15 cellular contexts compared by ENCODE assay signal in the genomic region with DNA sequence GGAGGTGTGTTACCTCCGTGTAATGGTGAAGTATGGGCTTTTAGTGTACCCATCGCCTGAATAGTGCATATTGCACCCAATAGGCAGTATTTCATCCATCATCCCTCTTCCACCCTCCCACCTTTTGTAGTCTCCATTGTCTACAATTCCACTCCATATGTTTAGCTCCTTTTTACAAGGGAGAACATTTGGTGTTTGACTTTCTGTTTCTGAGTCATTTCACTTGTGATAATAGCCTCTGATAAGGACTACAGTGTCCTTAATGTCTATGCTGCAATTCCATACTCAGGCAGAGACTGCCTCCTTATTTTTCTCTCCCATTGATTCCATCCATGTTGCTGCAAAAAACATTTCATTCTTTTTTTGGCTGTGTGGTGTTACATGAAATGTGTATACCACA. TPM values are rescaled to one million over a fixed set of nuclear protein-coding genes. Genes with fewer than 3 reads are reported as not detected.
A peak's percentile ranks its signal among the peaks of the same experiment; 100 is the strongest.
DNase-seq lines count a peak whose midpoint lies in the region; ATAC-seq and TF ChIP-seq lines count a peak whose summit lies in the region.
"Had no signal": no experiment of that assay in that cellular context is flagged by ENCODE, and none has a peak within 500 bp of the region (broad histone marks: within the 10 kb centered on the region; RNA-seq: fewer than 3 reads in every experiment).

No MANE protein-coding gene starts in this region.

- no peaks in the 10 kb centered on the region for H3K36me3 ChIP-seq in heart left ventricle
- H3K36me3 ChIP-seq: BLaER1 had no signal

- peak; percentile 44 for DNase-seq in DMS53 (lab: John Stamatoyannopoulos, UW)
- DNase-seq in DMS53 treated with DMSO at 0.1 percent for 48 hours (lab: John Stamatoyannopoulos, UW; ENCODE audit: unreplicated experiment): no peak
- peak; percentile 4 for DNase-seq in HT-29 (ENCODE audit: low spot score)
- peak; percentile 3 for DNase-seq in OCI-M1 (lab: John Stamatoyannopoulos, UW)
- DNase-seq in stimulated activated CD4-positive, alpha-beta T cell treated with anti-CD3 and anti-CD28 coated beads, Interleukin-4, amount 100 ng/mL, for 24 hours: no peak
- no peak for DNase-seq in heart left ventricle
- DNase-seq in SW480 (ENCODE audit: low spot score): no peak
- DNase-seq: 8988T; AML-193; Caco-2; CD8-positive, alpha-beta memory T cell; H7 had no signal

- peaks cover 0 to 19% (median 0%) of the 10 kb centered on the region in 9 donors for H3K27me3 ChIP-seq in heart left ventricle
- H3K27me3 ChIP-seq: BLaER1 had no signal

- no peak for ATAC-seq in heart left ventricle
- ATAC-seq: GM23338 had no signal

- no peak overlapping the region for H3K4me3 ChIP-seq in heart left ventricle
- H3K4me3 ChIP-seq: BLaER1, GM23338 had no signal

- no peak for TF ChIP-seq CTCF in heart left ventricle (IDR thresholded peaks at IDR 0.05)

- H3K4me1 ChIP-seq in heart left ventricle: no peaks in the 10 kb centered on the region
- H3K4me1 ChIP-seq: BLaER1 had no signal

- H3K9me3 ChIP-seq in heart left ventricle: peaks cover 0 to 9% (median 0%) of the 10 kb centered on the region in 12 donors
- H3K9me3 ChIP-seq: BLaER1, Caco-2 had no signal

- no peak for TF ChIP-seq POLR2A in heart left ventricle (IDR thresholded peaks at IDR 0.05)

- no peak overlapping the region for H3K27ac ChIP-seq in heart left ventricle
- H3K27ac ChIP-seq: BLaER1, KMS-11 had no signal

- 76 to 83% (median 79%) methylated on average over 2 of the region's 2 CpGs for WGBS in heart left ventricle, 4 donors

- intact Hi-C loops in heart left ventricle (cut with DNase I): no loop called here

RNA-seq across cellular contexts. Expression of a gene that starts 48.7 kb away (rescaled TPM):
- total RNA-seq in HT-29 (2014; rRNA removed; shearing (Covaris generic)): 0.91 and 1.5 TPM in 2 replicates
- total RNA-seq in heart left ventricle: 1 to 10 TPM in 1 of 9 donors, under 1 TPM in 8; 0.30 to 1.4 (median 0.63) TPM
- polyA plus RNA-seq in heart left ventricle: under 1 TPM; 0.28 to 0.61 TPM

Comparison
In these comparisons a context has a peak if more than half of its experiments do, and no peak if none do; other contexts are left out.
1. DNase-seq: peak in DMS53 (single experiment), HT-29 (single experiment) and OCI-M1 (single experiment); none in DMS53 treated with DMSO at 0.1 percent for 48 hours (single experiment), stimulated activated CD4-positive, alpha-beta T cell treated with anti-CD3 and anti-CD28 coated beads, Interleukin-4, amount 100 ng/mL, for 24 hours (single experiment), heart left ventricle (0 of 5) and SW480 (single experiment).